In the genomic region with DNA sequence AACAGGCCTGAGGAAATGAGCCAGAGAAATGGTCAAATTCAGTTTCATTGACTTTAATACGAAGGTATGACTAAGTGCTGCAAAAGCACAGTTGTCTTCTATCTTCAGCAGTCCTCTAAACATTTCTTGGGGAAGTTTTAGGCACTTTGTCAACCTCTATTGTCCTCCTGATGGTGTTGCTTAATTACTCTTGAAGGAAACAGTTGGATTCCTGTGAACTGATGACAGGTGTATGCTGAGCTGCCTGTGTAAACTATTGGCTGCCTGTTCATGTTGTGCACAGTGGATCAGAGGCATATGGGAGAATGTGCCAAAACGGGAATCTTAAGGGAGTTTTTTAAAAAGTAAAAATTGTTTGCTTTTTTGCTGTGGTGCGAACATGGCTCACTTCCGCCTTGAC, we compare ENCODE assay signal across 17 cellular contexts.
"Had no signal": no experiment of that assay in that cellular context is flagged by ENCODE, and none has a peak within 500 bp of the region (broad histone marks: within the 10 kb centered on the region; RNA-seq: fewer than 3 reads in every experiment).

No MANE protein-coding gene starts in this region.

- H3K27ac ChIP-seq: foreskin keratinocyte, skin epidermis, stomach, thoracic aorta, uterus had no signal

- ATAC-seq: foreskin keratinocyte; left colon; naive thymus-derived CD4-positive, alpha-beta T cell; sciatic nerve had no signal

- H3K9me3 Mint-ChIP-seq: nephron progenitor cell, type B pancreatic cell had no signal

- H3K27ac Mint-ChIP-seq: naive thymus-derived CD4-positive, alpha-beta T cell; nephron progenitor cell; type B pancreatic cell had no signal

- H3K4me3 Mint-ChIP-seq: naive thymus-derived CD4-positive, alpha-beta T cell; nephron progenitor cell; type B pancreatic cell had no signal

- H3K27me3 ChIP-seq: foreskin keratinocyte, stomach, uterus had no signal

- H3K4me3 ChIP-seq: skin epidermis, stomach, thoracic aorta, uterus had no signal

- H3K27me3 Mint-ChIP-seq: type B pancreatic cell had no signal

- H3K9me3 ChIP-seq: stomach, thoracic aorta, uterus had no signal

- DNase-seq: effector memory CD4-positive, alpha-beta T cell; foreskin keratinocyte; left colon; mammary epithelial cell; naive thymus-derived CD4-positive, alpha-beta T cell; nephron progenitor cell; posterior cingulate gyrus; stimulated activated CD4-positive, alpha-beta T cell treated with anti-CD3 and anti-CD28 coated beads, Interleukin-2, amount 100 ng/mL, for 24 hours; stimulated activated CD4-positive, alpha-beta T cell treated with anti-CD3 and anti-CD28 coated beads, Interleukin-4, amount 100 ng/mL, for 4 hours; stimulated activated naive CD4-positive, alpha-beta T cell; stomach; substantia nigra; uterus had no signal

- H3K4me1 ChIP-seq: foreskin keratinocyte had no signal

- H3K36me3 Mint-ChIP-seq: naive thymus-derived CD4-positive, alpha-beta T cell had no signal

- H3K36me3 ChIP-seq: stomach, thoracic aorta, uterus had no signal
